In genomic region chr17:46943218-46943510, GRCh38 we compare ENCODE assay signal across 1 cellular context.
TF ChIP-seq lines count a peak whose summit lies in the region.

No MANE protein-coding gene starts in this region.

TF ChIP-seq in HepG2, 621 proteins besides CTCF, POLR2A, EP300 and RAD21 (continues in another document):
- peak; percentile 54; the same call in 1 of the 2 replicates for TF ChIP-seq ZSCAN29 (CRISPR knock-in tag; conservative IDR thresholded peaks at IDR 0.05)
- TF ChIP-seq NAIF1 (CRISPR knock-in tag; IDR thresholded peaks at IDR 0.05; ENCODE audit: borderline replicate concordance), result no peak
- TF ChIP-seq, protein P1, sequence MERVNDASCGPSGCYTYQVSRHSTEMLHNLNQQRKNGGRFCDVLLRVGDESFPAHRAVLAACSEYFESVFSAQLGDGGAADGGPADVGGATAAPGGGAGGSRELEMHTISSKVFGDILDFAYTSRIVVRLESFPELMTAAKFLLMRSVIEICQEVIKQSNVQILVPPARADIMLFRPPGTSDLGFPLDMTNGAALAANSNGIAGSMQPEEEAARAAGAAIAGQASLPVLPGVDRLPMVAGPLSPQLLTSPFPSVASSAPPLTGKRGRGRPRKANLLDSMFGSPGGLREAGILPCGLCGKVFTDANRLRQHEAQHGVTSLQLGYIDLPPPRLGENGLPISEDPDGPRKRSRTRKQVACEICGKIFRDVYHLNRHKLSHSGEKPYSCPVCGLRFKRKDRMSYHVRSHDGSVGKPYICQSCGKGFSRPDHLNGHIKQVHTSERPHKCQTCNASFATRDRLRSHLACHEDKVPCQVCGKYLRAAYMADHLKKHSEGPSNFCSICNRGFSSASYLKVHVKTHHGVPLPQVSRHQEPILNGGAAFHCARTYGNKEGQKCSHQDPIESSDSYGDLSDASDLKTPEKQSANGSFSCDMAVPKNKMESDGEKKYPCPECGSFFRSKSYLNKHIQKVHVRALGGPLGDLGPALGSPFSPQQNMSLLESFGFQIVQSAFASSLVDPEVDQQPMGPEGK (CRISPR knock-in tag; IDR thresholded peaks at IDR 0.05), result no peak
- TF ChIP-seq U2AF1 (optimal IDR thresholded peaks at IDR 0.05; ENCODE audit: low read depth, low read length), result no peak
- TF ChIP-seq GRHL1 (CRISPR knock-in tag; conservative IDR thresholded peaks at IDR 0.05), result no peak
- no peak for TF ChIP-seq ZBTB21 (CRISPR knock-in tag; IDR thresholded peaks at IDR 0.05)
- TF ChIP-seq ZNF468 (CRISPR knock-in tag; IDR thresholded peaks at IDR 0.05), result 0 out of 2 replicates have a peak, but pooled peaks have one; percentile 92
- TF ChIP-seq NCOA2 (CRISPR knock-in tag; IDR thresholded peaks at IDR 0.05), result no peak
- TF ChIP-seq REXO4 (CRISPR knock-in tag; IDR thresholded peaks at IDR 0.05; ENCODE audit: borderline replicate concordance), result no peak
- no peak for TF ChIP-seq ARID3A (IDR thresholded peaks at IDR 0.05; ENCODE audit: low read depth, low read length)
- TF ChIP-seq ZNF510 (CRISPR knock-in tag; IDR thresholded peaks at IDR 0.05; ENCODE audit: low read depth), result no peak; the same call in 1 of the 2 replicates
- TF ChIP-seq MLXIP (CRISPR knock-in tag; IDR thresholded peaks at IDR 0.05; ENCODE audit: borderline replicate concordance), result no peak
- TF ChIP-seq RBAK (CRISPR knock-in tag; IDR thresholded peaks at IDR 0.05), result peak; percentile 17; the same call in 1 of the 2 replicates
- TF ChIP-seq SNAPC4 (CRISPR knock-in tag; IDR thresholded peaks at IDR 0.05), result no peak
- no peak for TF ChIP-seq ZNF644 (CRISPR knock-in tag; IDR thresholded peaks at IDR 0.05; ENCODE audit: low read depth)
- no peak for TF ChIP-seq RORA (CRISPR knock-in tag; IDR thresholded peaks at IDR 0.05)
- 0 out of 2 replicates have a peak, but pooled peaks have one; percentile 3 for TF ChIP-seq ELF4 (CRISPR knock-in tag; IDR thresholded peaks at IDR 0.05; ENCODE audit: borderline replicate concordance)
- TF ChIP-seq, protein P2, sequence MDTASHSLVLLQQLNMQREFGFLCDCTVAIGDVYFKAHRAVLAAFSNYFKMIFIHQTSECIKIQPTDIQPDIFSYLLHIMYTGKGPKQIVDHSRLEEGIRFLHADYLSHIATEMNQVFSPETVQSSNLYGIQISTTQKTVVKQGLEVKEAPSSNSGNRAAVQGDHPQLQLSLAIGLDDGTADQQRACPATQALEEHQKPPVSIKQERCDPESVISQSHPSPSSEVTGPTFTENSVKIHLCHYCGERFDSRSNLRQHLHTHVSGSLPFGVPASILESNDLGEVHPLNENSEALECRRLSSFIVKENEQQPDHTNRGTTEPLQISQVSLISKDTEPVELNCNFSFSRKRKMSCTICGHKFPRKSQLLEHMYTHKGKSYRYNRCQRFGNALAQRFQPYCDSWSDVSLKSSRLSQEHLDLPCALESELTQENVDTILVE (CRISPR knock-in tag; IDR thresholded peaks at IDR 0.05), result no peak
- no peak for TF ChIP-seq PRMT3 (CRISPR knock-in tag; IDR thresholded peaks at IDR 0.05; ENCODE audit: borderline replicate concordance, low read depth)
- TF ChIP-seq ZFYVE20 (CRISPR knock-in tag; IDR thresholded peaks at IDR 0.05; ENCODE audit: borderline replicate concordance, low read depth), result 0 out of 2 replicates have a peak, but pooled peaks have one; percentile 6
- TF ChIP-seq ZNF343 (CRISPR knock-in tag; IDR thresholded peaks at IDR 0.05), result peak; percentile 20; the same call in 1 of the 2 replicates
- no peak for TF ChIP-seq EED (CRISPR knock-in tag; IDR thresholded peaks at IDR 0.05)
- no peak for TF ChIP-seq TRIM24 (CRISPR knock-in tag; IDR thresholded peaks at IDR 0.05)
- TF ChIP-seq SNAPC2 (CRISPR knock-in tag; IDR thresholded peaks at IDR 0.05), result no peak
- TF ChIP-seq UBTF (CRISPR knock-in tag; IDR thresholded peaks at IDR 0.05), result no peak
- TF ChIP-seq, protein P3, sequence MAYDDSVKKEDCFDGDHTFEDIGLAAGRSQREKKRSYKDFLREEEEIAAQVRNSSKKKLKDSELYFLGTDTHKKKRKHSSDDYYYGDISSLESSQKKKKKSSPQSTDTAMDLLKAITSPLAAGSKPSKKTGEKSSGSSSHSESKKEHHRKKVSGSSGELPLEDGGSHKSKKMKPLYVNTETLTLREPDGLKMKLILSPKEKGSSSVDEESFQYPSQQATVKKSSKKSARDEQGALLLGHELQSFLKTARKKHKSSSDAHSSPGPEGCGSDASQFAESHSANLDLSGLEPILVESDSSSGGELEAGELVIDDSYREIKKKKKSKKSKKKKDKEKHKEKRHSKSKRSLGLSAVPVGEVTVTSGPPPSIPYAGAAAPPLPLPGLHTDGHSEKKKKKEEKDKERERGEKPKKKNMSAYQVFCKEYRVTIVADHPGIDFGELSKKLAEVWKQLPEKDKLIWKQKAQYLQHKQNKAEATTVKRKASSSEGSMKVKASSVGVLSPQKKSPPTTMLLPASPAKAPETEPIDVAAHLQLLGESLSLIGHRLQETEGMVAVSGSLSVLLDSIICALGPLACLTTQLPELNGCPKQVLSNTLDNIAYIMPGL (CRISPR knock-in tag; IDR thresholded peaks at IDR 0.05; ENCODE audit: borderline replicate concordance in 1 of 2, low read depth in 1 of 2), result peak in 1 of 2 experiments; percentile 7; a peak in 1 of 4 replicates
- TF ChIP-seq, protein P4, sequence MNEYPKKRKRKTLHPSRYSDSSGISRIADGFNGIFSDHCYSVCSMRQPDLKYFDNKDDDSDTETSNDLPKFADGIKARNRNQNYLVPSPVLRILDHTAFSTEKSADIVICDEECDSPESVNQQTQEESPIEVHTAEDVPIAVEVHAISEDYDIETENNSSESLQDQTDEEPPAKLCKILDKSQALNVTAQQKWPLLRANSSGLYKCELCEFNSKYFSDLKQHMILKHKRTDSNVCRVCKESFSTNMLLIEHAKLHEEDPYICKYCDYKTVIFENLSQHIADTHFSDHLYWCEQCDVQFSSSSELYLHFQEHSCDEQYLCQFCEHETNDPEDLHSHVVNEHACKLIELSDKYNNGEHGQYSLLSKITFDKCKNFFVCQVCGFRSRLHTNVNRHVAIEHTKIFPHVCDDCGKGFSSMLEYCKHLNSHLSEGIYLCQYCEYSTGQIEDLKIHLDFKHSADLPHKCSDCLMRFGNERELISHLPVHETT (CRISPR knock-in tag; conservative IDR thresholded peaks at IDR 0.05), result no peak
- TF ChIP-seq ZNF350 (CRISPR knock-in tag; IDR thresholded peaks at IDR 0.05; ENCODE audit: borderline replicate concordance, low read depth), result no peak
- no peak for TF ChIP-seq ZFP41 (CRISPR knock-in tag; IDR thresholded peaks at IDR 0.05; ENCODE audit: borderline replicate concordance)
- TF ChIP-seq HDAC1 (CRISPR knock-in tag; IDR thresholded peaks at IDR 0.05), result no peak
- TF ChIP-seq, protein P5, sequence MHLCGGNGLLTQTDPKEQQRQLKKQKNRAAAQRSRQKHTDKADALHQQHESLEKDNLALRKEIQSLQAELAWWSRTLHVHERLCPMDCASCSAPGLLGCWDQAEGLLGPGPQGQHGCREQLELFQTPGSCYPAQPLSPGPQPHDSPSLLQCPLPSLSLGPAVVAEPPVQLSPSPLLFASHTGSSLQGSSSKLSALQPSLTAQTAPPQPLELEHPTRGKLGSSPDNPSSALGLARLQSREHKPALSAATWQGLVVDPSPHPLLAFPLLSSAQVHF (CRISPR knock-in tag; IDR thresholded peaks at IDR 0.05), result no peak
- TF ChIP-seq SIN3B (IDR thresholded peaks at IDR 0.05; ENCODE audit: low read length), result no peak
